In the genomic region with DNA sequence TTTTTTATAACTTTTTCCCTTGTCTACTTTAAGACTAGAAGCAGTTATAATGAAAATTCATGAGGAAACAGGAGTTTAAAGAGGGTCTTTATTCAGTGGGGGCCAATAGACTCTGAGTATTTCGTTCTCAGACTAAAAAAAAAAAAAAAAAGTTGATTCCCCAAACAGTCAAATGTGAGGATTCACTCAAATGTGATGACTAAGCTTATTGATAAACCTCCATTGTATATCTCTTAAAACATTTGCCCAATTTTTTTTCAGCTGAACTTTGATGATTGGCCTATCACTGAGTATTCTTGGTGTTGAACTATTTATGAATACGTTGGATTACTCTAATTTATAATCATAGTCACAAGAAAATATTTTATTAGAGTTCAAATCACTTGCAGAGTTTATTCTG, we compare ENCODE assay signal across 3 cellular contexts.
TF ChIP-seq lines count a peak whose summit lies in the region.

No MANE protein-coding gene starts in this region.

TF ChIP-seq in A549, 52 proteins besides CTCF, POLR2A, EP300 and RAD21:
- no peak for TF ChIP-seq FOSB (CRISPR knock-in tag; IDR thresholded peaks at IDR 0.05)
- TF ChIP-seq MAFK (IDR thresholded peaks at IDR 0.05; ENCODE audit: partially characterized antibody), result peak; percentile 87

TF ChIP-seq in IMR-90, 13 proteins besides CTCF, POLR2A, EP300 and RAD21:
- no peak for TF ChIP-seq CEBPB (IDR thresholded peaks at IDR 0.05; ENCODE audit: low read depth, low read length)
- TF ChIP-seq, protein P1, sequence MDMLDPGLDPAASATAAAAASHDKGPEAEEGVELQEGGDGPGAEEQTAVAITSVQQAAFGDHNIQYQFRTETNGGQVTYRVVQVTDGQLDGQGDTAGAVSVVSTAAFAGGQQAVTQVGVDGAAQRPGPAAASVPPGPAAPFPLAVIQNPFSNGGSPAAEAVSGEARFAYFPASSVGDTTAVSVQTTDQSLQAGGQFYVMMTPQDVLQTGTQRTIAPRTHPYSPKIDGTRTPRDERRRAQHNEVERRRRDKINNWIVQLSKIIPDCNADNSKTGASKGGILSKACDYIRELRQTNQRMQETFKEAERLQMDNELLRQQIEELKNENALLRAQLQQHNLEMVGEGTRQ (IDR thresholded peaks at IDR 0.05; ENCODE audit: low read depth, low read length), result no peak
- TF ChIP-seq RFX5 (IDR thresholded peaks at IDR 0.05; ENCODE audit: low read depth, low read length), result no peak
- peak; percentile 86 for TF ChIP-seq MAFK (IDR thresholded peaks at IDR 0.05; ENCODE audit: low read depth, low read length)
- no peak for TF ChIP-seq MAZ (IDR thresholded peaks at IDR 0.05; ENCODE audit: borderline replicate concordance, low read depth, low read length)
- TF ChIP-seq RCOR1 (IDR thresholded peaks at IDR 0.05; ENCODE audit: insufficient replicate concordance, low read length), result no peak
- TF ChIP-seq, protein P2, sequence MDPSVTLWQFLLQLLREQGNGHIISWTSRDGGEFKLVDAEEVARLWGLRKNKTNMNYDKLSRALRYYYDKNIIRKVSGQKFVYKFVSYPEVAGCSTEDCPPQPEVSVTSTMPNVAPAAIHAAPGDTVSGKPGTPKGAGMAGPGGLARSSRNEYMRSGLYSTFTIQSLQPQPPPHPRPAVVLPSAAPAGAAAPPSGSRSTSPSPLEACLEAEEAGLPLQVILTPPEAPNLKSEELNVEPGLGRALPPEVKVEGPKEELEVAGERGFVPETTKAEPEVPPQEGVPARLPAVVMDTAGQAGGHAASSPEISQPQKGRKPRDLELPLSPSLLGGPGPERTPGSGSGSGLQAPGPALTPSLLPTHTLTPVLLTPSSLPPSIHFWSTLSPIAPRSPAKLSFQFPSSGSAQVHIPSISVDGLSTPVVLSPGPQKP (IDR thresholded peaks at IDR 0.05; ENCODE audit: borderline replicate concordance, low read depth, low read length), result no peak
- no peak for TF ChIP-seq BHLHE40 (IDR thresholded peaks at IDR 0.05; ENCODE audit: low read depth, low read length)
TF ChIP-seq in IMR-90: peak in this region for 1.

TF ChIP-seq in H1, 55 proteins besides CTCF, POLR2A, EP300 and RAD21:
- TF ChIP-seq MAFK (IDR thresholded peaks at IDR 0.05; ENCODE audit: low read depth, low read length) (peak; percentile 51; the same call in 1 of the 2 replicates), POLR2AphosphoS5 (IDR thresholded peaks at IDR 0.05; ENCODE audit: low read depth, low read length) (no peak)
TF ChIP-seq in H1: peak in this region for 1.
